In the genomic region with DNA sequence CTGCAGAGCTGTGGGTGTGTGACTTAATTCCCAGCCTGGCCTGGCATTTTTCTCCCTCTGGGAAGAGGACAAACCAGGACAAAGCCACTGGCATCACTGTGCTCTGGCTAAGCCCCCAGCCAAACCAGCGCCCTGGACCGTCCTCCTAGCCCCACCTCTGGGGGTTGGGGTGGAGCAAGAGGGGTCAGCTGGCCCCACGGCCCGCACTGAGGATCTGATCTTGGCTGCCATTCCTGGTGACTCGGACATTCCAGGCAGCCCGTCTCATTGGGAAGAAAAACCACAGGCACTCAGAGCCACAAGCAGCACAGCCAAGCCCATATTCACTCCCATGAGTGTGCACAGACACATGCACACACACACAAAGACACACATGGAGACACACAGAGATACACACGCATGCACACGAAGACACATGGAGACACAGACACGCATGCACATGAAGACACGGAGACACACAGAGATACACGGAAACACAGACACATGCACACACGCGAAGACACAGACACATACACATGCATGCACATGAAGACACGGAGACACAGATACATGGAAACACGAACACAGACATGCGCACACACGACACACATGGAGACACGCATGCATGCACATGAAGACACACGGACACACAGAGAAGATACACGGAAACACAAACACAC, we compare ENCODE assay signal across 9 cellular contexts. TPM values are rescaled to one million over a fixed set of nuclear protein-coding genes. Genes with fewer than 3 reads are reported as not detected.
DNase-seq lines count a peak whose midpoint lies in the region; ATAC-seq, FAIRE-seq and TF ChIP-seq lines count a peak whose summit lies in the region.
"Had no signal": no experiment of that assay in that cellular context is flagged by ENCODE, and none has a peak within 500 bp of the region (broad histone marks: within the 10 kb centered on the region; RNA-seq: fewer than 3 reads in every experiment).

No MANE protein-coding gene starts in this region.

- CTCF ChIA-PET in H1 (lab: Charles Lee; ENCODE audit: partially characterized antibody) = interaction anchor here (1.1 kb wide), 1 partner anchor 45 kb away, joined by 3 read pairs; no protein-coding TSS in a partner anchor

- no peaks in the 10 kb centered on the region for H3K9me3 Mint-ChIP-seq in stimulated activated effector memory CD8-positive, alpha-beta T cell treated with anti-CD3 and anti-CD28 coated beads, Interleukin-12 subunit alpha, Interleukin-12 subunit beta, amount 100 ng/mL, for 72 hours

- TF ChIP-seq POLR2A in H1 (IDR thresholded peaks at IDR 0.05; ENCODE audit: control extremely low read depth in 1 of 2, low read depth in 2 of 2, low read length in 2 of 2) (no peak), uterus (IDR thresholded peaks at IDR 0.05) (no peak)

- no peak overlapping the region for H2AFZ ChIP-seq in H1 (ENCODE audit: low read length)

- peaks cover 5% of the 10 kb centered on the region for H3K4me1 Mint-ChIP-seq in stimulated activated effector memory CD8-positive, alpha-beta T cell treated with anti-CD3 and anti-CD28 coated beads, Interleukin-12 subunit alpha, Interleukin-12 subunit beta, amount 100 ng/mL, for 72 hours

- H3K79me1 ChIP-seq in H1 (ENCODE audit: low read depth, low read length) (no peaks in the 10 kb centered on the region), mesendoderm (ENCODE audit: low read length) (no peaks in the 10 kb centered on the region)

- H3K4ac ChIP-seq in H1 (replicated peaks; ENCODE audit: insufficient read length, low read depth, low read length) (peak overlapping the region; percentile 99), mesendoderm (ENCODE audit: low read depth, low read length) (no peak overlapping the region)

- no peak for TF ChIP-seq RAD21 in H1 (IDR thresholded peaks at IDR 0.05 in 1 of 2, conservative IDR thresholded peaks at IDR 0.05 in 1 of 2; ENCODE audit: low read depth in 2 of 2, low read length in 2 of 2)

- H3K27ac ChIP-seq in H1 (ENCODE audit: low read depth, low read length) (no peak overlapping the region), mesendoderm (ENCODE audit: low read depth, low read length) (no peak overlapping the region), uterus (peak overlapping the region; percentile 96)
- H3K27ac ChIP-seq: neutrophil had no signal

- intact Hi-C loops in uterus (cut with DNase I; ENCODE audit: low total_unique reads) = no loop called here

- no peaks in the 10 kb centered on the region for H3K36me3 Mint-ChIP-seq in stimulated activated effector memory CD8-positive, alpha-beta T cell treated with anti-CD3 and anti-CD28 coated beads, Interleukin-12 subunit alpha, Interleukin-12 subunit beta, amount 100 ng/mL, for 72 hours
- H3K36me3 Mint-ChIP-seq: activated naive CD8-positive, alpha-beta T cell had no signal

- H3K56ac ChIP-seq in H1 (replicated peaks; ENCODE audit: insufficient read length, low read depth, low read length) = no peak overlapping the region
- peak overlapping the region; percentile 7 for H3K56ac ChIP-seq in mesendoderm (ENCODE audit: low read length)

- H3K4me3 ChIP-seq in H1 (ENCODE audit: extremely low read depth in 1 of 4, insufficient read depth in 2 of 4, low read depth in 3 of 4, low read length in 4 of 4) (no peak overlapping the region), mesendoderm (ENCODE audit: low read length) (no peak overlapping the region), uterus (no peak overlapping the region)

- peaks cover 2 to 23% (median 17%) of the 10 kb centered on the region in 4 experiments for H3K4me1 ChIP-seq in H1 (replicated peaks in 1 of 4; ENCODE audit: control insufficient read depth in 3 of 4, insufficient read depth in 4 of 4, low read length in 3 of 4)
- peaks cover 3% of the 10 kb centered on the region for H3K4me1 ChIP-seq in mesendoderm (ENCODE audit: control insufficient read depth, low read depth, low read length)
- peaks cover 0 to 10% of the 10 kb centered on the region in 2 donors for H3K4me1 ChIP-seq in uterus

- no peak for TF ChIP-seq EP300 in H1 (IDR thresholded peaks at IDR 0.05; ENCODE audit: borderline replicate concordance in 1 of 2, low read depth in 2 of 2, low read length in 2 of 2)

- H3K18ac ChIP-seq in H1 (ENCODE audit: extremely low read depth, low read length) (peak overlapping the region; percentile 65), mesendoderm (ENCODE audit: low read length) (no peak overlapping the region)

- peak overlapping the region; percentile 95 for H2BK12ac ChIP-seq in H1 (ENCODE audit: low read depth, low read length)

- H3K9me3 ChIP-seq in H1 (ENCODE audit: insufficient read depth in 2 of 2, low read depth in 1 of 2, low read length in 1 of 2) (no peaks in the 10 kb centered on the region), uterus (no peaks in the 10 kb centered on the region)
- H3K9me3 ChIP-seq: neutrophil had no signal

- H2BK120ac ChIP-seq in H1 (replicated peaks; ENCODE audit: low read depth, low read length) = peak overlapping the region; percentile 15
- no peak overlapping the region for H2BK120ac ChIP-seq in mesendoderm (ENCODE audit: low read depth, low read length)

- no peak overlapping the region for H4K5ac ChIP-seq in H1 (ENCODE audit: insufficient read length, low read depth, low read length)
- no peak overlapping the region for H4K5ac ChIP-seq in mesendoderm (ENCODE audit: low read length)

- H3K14ac ChIP-seq in H1 (ENCODE audit: insufficient read length) = no peak overlapping the region

- no peak for TF ChIP-seq CTCF in H1 (IDR thresholded peaks at IDR 0.05; ENCODE audit: control extremely low read depth in 1 of 3, insufficient read depth in 1 of 3, low read depth in 1 of 3, low read length in 3 of 3)
- TF ChIP-seq CTCF in uterus (IDR thresholded peaks at IDR 0.05) = no peak

- H4K8ac ChIP-seq in H1 (ENCODE audit: extremely low read depth, insufficient read depth, low read length) = no peak overlapping the region; the same call in 1 of the 2 replicates
- H4K8ac ChIP-seq in mesendoderm (ENCODE audit: low read depth, low read length) = no peak overlapping the region

- H3K36me3 ChIP-seq in H1 (ENCODE audit: control insufficient read depth in 2 of 4, insufficient read depth in 4 of 4, low read length in 3 of 4) (no peaks in the 10 kb centered on the region), mesendoderm (ENCODE audit: control insufficient read depth, insufficient read depth, low read length) (no peaks in the 10 kb centered on the region), uterus (no peaks in the 10 kb centered on the region)
- H3K36me3 ChIP-seq: neutrophil had no signal

- H2BK15ac ChIP-seq in H1 (ENCODE audit: low read length) = peak overlapping the region; percentile 97
- H2BK15ac ChIP-seq in mesendoderm (replicated peaks; ENCODE audit: low read depth) = no peak overlapping the region

- no peak overlapping the region for H3K4me3 Mint-ChIP-seq in stimulated activated effector memory CD8-positive, alpha-beta T cell treated with anti-CD3 and anti-CD28 coated beads, Interleukin-12 subunit alpha, Interleukin-12 subunit beta, amount 100 ng/mL, for 72 hours
- H3K4me3 Mint-ChIP-seq: activated naive CD8-positive, alpha-beta T cell had no signal

- DNase-seq in LoVo (ENCODE audit: low spot score) (peak; percentile 45), H1 (ENCODE audit: low read depth in 1 of 2, low spot score in 2 of 2) (no peak), mesendoderm (peak; percentile 90), uterus (peak; percentile 82 to 83), NCI-H774 (lab: John Stamatoyannopoulos, UW) (no peak)
- DNase-seq in stimulated activated effector memory CD8-positive, alpha-beta T cell treated with anti-CD3 and anti-CD28 coated beads, Interleukin-12 subunit alpha, Interleukin-12 subunit beta, amount 100 ng/mL, for 72 hours (ENCODE audit: low spot score in 2 of 2) = no peak

- H4K91ac ChIP-seq in H1 (replicated peaks; ENCODE audit: insufficient read length, low read length) = peak overlapping the region; percentile 94

- POLR2A ChIA-PET in H1 (lab: Charles Lee; ENCODE audit: partially characterized antibody) = interaction anchor here (1.8 to 4.0 kb wide), 3 partner anchors 10 to 24 kb away, joined by 6 to 19 read pairs (median 17); a partner anchor contains a TSS

- WGBS in H1 (ENCODE audit: extremely low coverage in 1 of 2, insufficient coverage in 1 of 2, insufficient read length in 1 of 2, insufficient replicate concordance in 2 of 2, low coverage in 1 of 2, low lambda C conversion rate in 2 of 2, missing lambda C conversion rate in 1 of 2), 2 experiments = 88% methylated on average over 20 of the region's 20 CpGs; no CpG with 5 or more reads in 1 of the 2 experiments
- WGBS in mesendoderm (ENCODE audit: extremely low coverage, insufficient coverage, low lambda C conversion rate) = no CpG with 5 or more reads among the region's 20 CpGs

- H3K27ac Mint-ChIP-seq in stimulated activated effector memory CD8-positive, alpha-beta T cell treated with anti-CD3 and anti-CD28 coated beads, Interleukin-12 subunit alpha, Interleukin-12 subunit beta, amount 100 ng/mL, for 72 hours = no peak overlapping the region
- H3K27ac Mint-ChIP-seq: activated naive CD8-positive, alpha-beta T cell had no signal

- H2AK5ac ChIP-seq in H1 (ENCODE audit: low read depth, low read length) = peak overlapping the region; percentile 96
- peak overlapping the region; percentile 32 for H2AK5ac ChIP-seq in mesendoderm (ENCODE audit: low read length)

- H2BK5ac ChIP-seq in H1 (ENCODE audit: low read depth, low read length) (peak overlapping the region; percentile 66; the same call in 1 of the 2 replicates), mesendoderm (ENCODE audit: low read length) (no peak overlapping the region)

- no peak for ATAC-seq in stimulated activated effector memory CD8-positive, alpha-beta T cell treated with anti-CD3 and anti-CD28 coated beads, Interleukin-12 subunit alpha, Interleukin-12 subunit beta, amount 100 ng/mL, for 72 hours
- ATAC-seq in HG03457 (IDR thresholded peaks at IDR 0.05; ENCODE audit: unreplicated experiment) = no peak

- H3K9ac ChIP-seq in H1 (replicated peaks in 1 of 4; ENCODE audit: extremely low read depth in 1 of 4, low read depth in 3 of 4, low read length in 3 of 4) = peak overlapping the region in 1 of 4 experiments; percentile 12; a peak in 2 of 7 replicates
- H3K9ac ChIP-seq in mesendoderm (ENCODE audit: low read length) = no peak overlapping the region

- H3K79me2 ChIP-seq in H1 (ENCODE audit: control insufficient read depth in 1 of 2, insufficient read depth in 2 of 2, low read length in 2 of 2) = no peaks in the 10 kb centered on the region
- H3K79me2 ChIP-seq in mesendoderm (ENCODE audit: control insufficient read depth, insufficient read depth, low read length) = no peaks in the 10 kb centered on the region

- no peak for FAIRE-seq in H1 (lab: Jason Lieb, UNC)

- H3K27me3 ChIP-seq in H1 (replicated peaks in 1 of 4; ENCODE audit: control insufficient read depth in 3 of 4, extremely low read depth in 1 of 4, insufficient read depth in 3 of 4, low read length in 3 of 4) (no peaks in the 10 kb centered on the region; a peak in 4 of 7 replicates), mesendoderm (ENCODE audit: insufficient read depth, low read length, poor library complexity) (no peaks in the 10 kb centered on the region), uterus (no peaks in the 10 kb centered on the region)

- no peaks in the 10 kb centered on the region for H4K20me1 ChIP-seq in H1 (replicated peaks in 1 of 2; ENCODE audit: control insufficient read depth in 1 of 2, insufficient read depth in 2 of 2, low read length in 2 of 2)

- H3K4me2 ChIP-seq in H1 (ENCODE audit: insufficient read depth in 1 of 2, low read depth in 2 of 2, low read length in 2 of 2) (0 out of 4 replicates have a peak overlapping the region, but pooled peaks of 1 of the 2 experiments have one; percentile 1), mesendoderm (ENCODE audit: low read length) (no peak overlapping the region)

- 0 out of 2 replicates have a peak overlapping the region, but pooled peaks have one; percentile 87 for H2BK20ac ChIP-seq in H1 (ENCODE audit: low read length)

- H3K23me2 ChIP-seq in H1 (ENCODE audit: low read depth, low read length) = no peaks in the 10 kb centered on the region; the same call in 1 of the 2 replicates

- no peak overlapping the region for H3K23ac ChIP-seq in H1 (ENCODE audit: insufficient read length)
- H3K23ac ChIP-seq in mesendoderm (ENCODE audit: low read length) = no peak overlapping the region

RNA-seq across cellular contexts. Expression of a gene that starts 2.3 kb away (rescaled TPM):
- total RNA-seq in H1 (2021; fragmentation: NEBNext Ultra II Directional; extraction: Animal tissue kit (Norgen Biotek cat#: 25700)) = 10.0 and 10.5 TPM in 2 replicates
- polyA plus RNA-seq in H1 (2011; rRNA removed) = 17.2 and 35.4 TPM in 2 replicates
- polyA plus RNA-seq in H1 (2011; cell fraction: cytosol; rRNA removed) = 21.3 TPM
- 57.8 TPM for polyA plus RNA-seq in H1 (2011; cell fraction: nucleus; rRNA removed)
- polyA plus RNA-seq in H1 (2012, experiment 1 of 2) = 6.4 to 14.9 TPM (median 13.3 TPM) in 4 replicates
- polyA plus RNA-seq in H1 (2012, experiment 2 of 2) = 7.6 TPM
- polyA plus RNA-seq in H1 (2013, experiment 1 of 2) = 12.0 TPM
- polyA plus RNA-seq in H1 (2013, experiment 2 of 2) = 10.6 TPM
- polyA minus RNA-seq in H1 (2011; rRNA and poly(A)+ RNA removed) = 3.0 and 3.5 TPM in 2 replicates
- polyA minus RNA-seq in H1 (2011; cell fraction: cytosol; rRNA and poly(A)+ RNA removed) = 9.2 TPM
- polyA minus RNA-seq in H1 (2011; cell fraction: nucleus; rRNA and poly(A)+ RNA removed) = 7.8 TPM
- polyA plus RNA-seq in mesendoderm (2013, experiment 1 of 2) = 5.1 TPM
- polyA plus RNA-seq in mesendoderm (2013, experiment 2 of 2) = 4.6 TPM
- 100 to 1,000 TPM in 2 of 4 donors, 10 to 100 TPM in 2; 86.1 to 143 (median 117) TPM for total RNA-seq in uterus

RNA-seq across cellular contexts. Expression of a gene that starts 11.4 kb away (rescaled TPM):
- total RNA-seq in H1 (2021; fragmentation: NEBNext Ultra II Directional; extraction: Animal tissue kit (Norgen Biotek cat#: 25700)) = 56.0 and 58.9 TPM in 2 replicates
- 39.4 and 59.8 TPM in 2 replicates for polyA plus RNA-seq in H1 (2011; rRNA removed)
- 45.1 TPM for polyA plus RNA-seq in H1 (2011; cell fraction: cytosol; rRNA removed)
- polyA plus RNA-seq in H1 (2011; cell fraction: nucleus; rRNA removed) = 354 TPM
- polyA plus RNA-seq in H1 (2012, experiment 1 of 2) = 29.6 to 56.3 TPM (median 52.4 TPM) in 4 replicates
- polyA plus RNA-seq in H1 (2012, experiment 2 of 2) = 32.5 TPM
- 41.1 TPM for polyA plus RNA-seq in H1 (2013, experiment 1 of 2)
- 37.2 TPM for polyA plus RNA-seq in H1 (2013, experiment 2 of 2)
- polyA minus RNA-seq in H1 (2011; rRNA and poly(A)+ RNA removed) = 16.1 and 16.9 TPM in 2 replicates
- polyA minus RNA-seq in H1 (2011; cell fraction: cytosol; rRNA and poly(A)+ RNA removed) = 33.2 TPM
- polyA minus RNA-seq in H1 (2011; cell fraction: nucleus; rRNA and poly(A)+ RNA removed) = 81.8 TPM
- polyA plus RNA-seq in mesendoderm (2013, experiment 1 of 2) = 25.1 TPM
- polyA plus RNA-seq in mesendoderm (2013, experiment 2 of 2) = 25.4 TPM
- 10 to 100 TPM; 35.6 to 94.5 (median 49.7) TPM for total RNA-seq in uterus

RNA-seq across cellular contexts. Expression of a gene that starts 14.4 kb away (rescaled TPM):
- total RNA-seq in H1 (2021; fragmentation: NEBNext Ultra II Directional; extraction: Animal tissue kit (Norgen Biotek cat#: 25700)) = 194 TPM in 2 replicates
- polyA plus RNA-seq in H1 (2011; rRNA removed) = 87.8 and 138 TPM in 2 replicates
- polyA plus RNA-seq in H1 (2011; cell fraction: cytosol; rRNA removed) = 133 TPM
- 105 TPM for polyA plus RNA-seq in H1 (2011; cell fraction: nucleus; rRNA removed)
- polyA plus RNA-seq in H1 (2012, experiment 1 of 2) = 115 to 177 TPM (median 165 TPM) in 4 replicates
- polyA plus RNA-seq in H1 (2012, experiment 2 of 2) = 126 TPM
- polyA plus RNA-seq in H1 (2013, experiment 1 of 2) = 120 TPM
- polyA plus RNA-seq in H1 (2013, experiment 2 of 2) = 113 TPM
- 12.5 and 13.3 TPM in 2 replicates for polyA minus RNA-seq in H1 (2011; rRNA and poly(A)+ RNA removed)
- polyA minus RNA-seq in H1 (2011; cell fraction: cytosol; rRNA and poly(A)+ RNA removed) = 44.8 TPM
- 30.7 TPM for polyA minus RNA-seq in H1 (2011; cell fraction: nucleus; rRNA and poly(A)+ RNA removed)
- 119 TPM for polyA plus RNA-seq in mesendoderm (2013, experiment 1 of 2)
- 120 TPM for polyA plus RNA-seq in mesendoderm (2013, experiment 2 of 2)
- 10 to 100 TPM; 13.2 to 75.8 (median 31.1) TPM for total RNA-seq in uterus

RNA-seq across cellular contexts. Expression of a gene that starts 29.6 kb away (rescaled TPM):
- total RNA-seq in H1 (2021; fragmentation: NEBNext Ultra II Directional; extraction: Animal tissue kit (Norgen Biotek cat#: 25700)) = 0.11 and 0.19 TPM in 2 replicates
- 0.03 and 0.16 TPM in 2 replicates for polyA plus RNA-seq in H1 (2011; rRNA removed)
- 0.06 TPM for polyA plus RNA-seq in H1 (2011; cell fraction: cytosol; rRNA removed)
- 0.64 TPM for polyA plus RNA-seq in H1 (2011; cell fraction: nucleus; rRNA removed)
- 0.12 to 0.22 TPM (median 0.17 TPM) in 4 replicates for polyA plus RNA-seq in H1 (2012, experiment 1 of 2)
- polyA plus RNA-seq in H1 (2012, experiment 2 of 2) = 0.14 TPM
- polyA plus RNA-seq in H1 (2013, experiment 1 of 2) = 0.04 TPM
- 0.02 TPM for polyA plus RNA-seq in H1 (2013, experiment 2 of 2)
- polyA minus RNA-seq in H1 (2011; rRNA and poly(A)+ RNA removed) = 0.05 TPM in 1 of 2 replicates, not detected in the other
- polyA minus RNA-seq in H1 (2011; cell fraction: cytosol; rRNA and poly(A)+ RNA removed) = not detected
- 0.40 TPM for polyA minus RNA-seq in H1 (2011; cell fraction: nucleus; rRNA and poly(A)+ RNA removed)
- polyA plus RNA-seq in mesendoderm (2013, experiment 1 of 2) = 0.03 TPM
- 0.04 TPM for polyA plus RNA-seq in mesendoderm (2013, experiment 2 of 2)
- under 1 TPM in 2 of 4 donors, not detected in 2; 0.14 to 0.34 TPM for total RNA-seq in uterus

RNA-seq across cellular contexts. Expression of a gene that starts 36.0 kb away (rescaled TPM):
- total RNA-seq in H1 (2021; fragmentation: NEBNext Ultra II Directional; extraction: Animal tissue kit (Norgen Biotek cat#: 25700)) = 10.6 and 13.3 TPM in 2 replicates
- polyA plus RNA-seq in H1 (2011; rRNA removed) = 8.1 and 13.4 TPM in 2 replicates
- polyA plus RNA-seq in H1 (2011; cell fraction: cytosol; rRNA removed) = 7.0 TPM
- 8.0 TPM for polyA plus RNA-seq in H1 (2011; cell fraction: nucleus; rRNA removed)
- 5.8 to 8.6 TPM (median 8.1 TPM) in 4 replicates for polyA plus RNA-seq in H1 (2012, experiment 1 of 2)
- polyA plus RNA-seq in H1 (2012, experiment 2 of 2) = 9.5 TPM
- 10.1 TPM for polyA plus RNA-seq in H1 (2013, experiment 1 of 2)
- 9.7 TPM for polyA plus RNA-seq in H1 (2013, experiment 2 of 2)
- polyA minus RNA-seq in H1 (2011; rRNA and poly(A)+ RNA removed) = 2.2 and 3.2 TPM in 2 replicates
- 6.8 TPM for polyA minus RNA-seq in H1 (2011; cell fraction: cytosol; rRNA and poly(A)+ RNA removed)
- polyA minus RNA-seq in H1 (2011; cell fraction: nucleus; rRNA and poly(A)+ RNA removed) = 11.6 TPM
- polyA plus RNA-seq in mesendoderm (2013, experiment 1 of 2) = 7.5 TPM
- polyA plus RNA-seq in mesendoderm (2013, experiment 2 of 2) = 7.1 TPM
- total RNA-seq in uterus = 10 to 100 TPM in 2 of 4 donors, 1 to 10 TPM in 2; 3.5 to 23.9 (median 16.4) TPM

Comparison
In these comparisons a context has a peak if more than half of its experiments do, and no peak if none do; other contexts are left out.
1. DNase-seq: peak in LoVo (single experiment), mesendoderm (single experiment) and uterus (2 of 2); none in H1 (0 of 2), stimulated activated effector memory CD8-positive, alpha-beta T cell treated with anti-CD3 and anti-CD28 coated beads, Interleukin-12 subunit alpha, Interleukin-12 subunit beta, amount 100 ng/mL, for 72 hours (0 of 2) and NCI-H774 (single experiment).
2. H3K27ac ChIP-seq: peak in uterus (2 of 2); none in H1 (single experiment) and mesendoderm (single experiment).